ENCODE assay signal across 8 cellular contexts in the genomic region with DNA sequence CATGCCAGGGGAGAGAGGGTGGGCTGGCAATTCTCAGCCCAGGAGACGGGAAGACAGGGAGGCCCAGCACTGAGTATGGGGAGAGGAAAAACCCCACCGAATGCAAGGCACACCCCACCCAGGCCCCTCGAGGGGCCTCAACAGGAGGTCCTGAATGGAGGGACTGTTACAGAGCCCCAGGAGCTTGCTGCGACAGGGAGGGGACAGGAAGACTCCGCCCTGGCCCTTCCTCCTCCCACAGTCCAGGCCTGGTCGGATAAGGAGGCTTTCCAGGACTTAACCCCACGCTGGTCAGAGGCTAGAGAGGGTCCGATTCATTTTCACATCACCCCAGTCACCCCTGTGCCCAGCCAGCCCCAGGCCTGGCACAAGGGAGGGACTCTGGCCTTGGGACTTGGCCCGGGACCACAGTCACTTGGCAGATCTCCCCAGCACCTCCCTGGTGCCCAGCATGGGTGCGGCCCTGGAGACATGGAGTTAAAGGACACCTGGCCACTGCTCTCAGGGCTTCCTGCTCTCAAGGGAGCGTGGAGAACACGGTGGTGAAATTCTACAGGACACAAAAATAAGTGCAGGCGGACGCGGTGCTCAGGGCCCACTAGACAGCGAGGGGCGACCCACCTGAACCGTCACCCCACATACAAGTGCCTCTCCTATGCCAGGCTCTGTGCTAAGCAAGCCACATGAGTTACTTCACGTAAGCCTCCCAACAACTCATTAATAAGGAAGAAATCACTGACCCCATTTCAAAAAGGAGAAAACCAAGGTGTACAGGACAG. TPM values are rescaled to one million over a fixed set of nuclear protein-coding genes. Genes with fewer than 3 reads are reported as not detected.
A peak's percentile ranks its signal among the peaks of the same experiment; 100 is the strongest.
DNase-seq lines count a peak whose midpoint lies in the region; ATAC-seq and TF ChIP-seq lines count a peak whose summit lies in the region.

No MANE protein-coding gene starts in this region.

- intact Hi-C loops in tibial artery (cut with DNase I; ENCODE audit: low total_unique reads): no loop called here

- H3K9ac ChIP-seq in BLaER1 treated with 17β-estradiol and CSF1 and Interleukin-3, amounts not matched to agents 10 nM and 100 nM: peak overlapping the region; percentile 79 to 94 (median 86)
- peak overlapping the region in 1 of 2 donors; percentile 32 for H3K9ac ChIP-seq in liver (ENCODE audit: low read depth in 1 of 2, low read length in 2 of 2)

- 46% methylated on average over 19 of the region's 19 CpGs for WGBS in liver

- ATAC-seq in HG03378 (IDR thresholded peaks at IDR 0.05; ENCODE audit: unreplicated experiment): no peak
- ATAC-seq in GM21447 (IDR thresholded peaks at IDR 0.05; ENCODE audit: unreplicated experiment): no peak

- TF ChIP-seq RAD21 in liver (IDR thresholded peaks at IDR 0.05): no peak

- H3K36me3 ChIP-seq in BLaER1 treated with 17β-estradiol and CSF1 and Interleukin-3, amounts not matched to agents 10 nM and 100 nM: peaks cover 0 to 55% (median 20%) of the 10 kb centered on the region in 11 experiments; a peak in 14 of 22 replicates
- peaks cover 0 to 2% (median 0%) of the 10 kb centered on the region in 4 donors for H3K36me3 ChIP-seq in liver (ENCODE audit: control insufficient read depth in 4 of 4, insufficient read depth in 3 of 4, low read depth in 1 of 4, low read length in 3 of 4)
- peaks cover 0 to 15% (median 0%) of the 10 kb centered on the region in 3 donors for H3K36me3 ChIP-seq in tibial artery

- peak overlapping the region; percentile 89 to 100 (median 99) for H3K4me2 ChIP-seq in BLaER1 treated with 17β-estradiol and CSF1 and Interleukin-3, amounts not matched to agents 10 nM and 100 nM

- H3K4me1 ChIP-seq in BLaER1 treated with 17β-estradiol and CSF1 and Interleukin-3, amounts not matched to agents 10 nM and 100 nM: peaks cover 41 to 82% (median 75%) of the 10 kb centered on the region in 10 experiments
- H3K4me1 ChIP-seq in liver (ENCODE audit: control insufficient read depth in 4 of 4, insufficient read depth in 4 of 4, low read length in 3 of 4) (peaks cover 10 to 34% (median 25%) of the 10 kb centered on the region in 4 donors), tibial artery (peaks cover 8 to 66% (median 51%) of the 10 kb centered on the region in 4 donors)

- no peaks in the 10 kb centered on the region for H3K9me3 ChIP-seq in BLaER1 treated with 17β-estradiol and CSF1 and Interleukin-3, amounts not matched to agents 10 nM and 100 nM (replicated peaks in 1 of 11)
- H3K9me3 ChIP-seq in liver (ENCODE audit: control insufficient read depth in 4 of 4, low read length in 3 of 4) (no peaks in the 10 kb centered on the region), tibial artery (no peaks in the 10 kb centered on the region)

- H4K20me1 ChIP-seq in BLaER1 treated with 17β-estradiol and CSF1 and Interleukin-3, amounts not matched to agents 10 nM and 100 nM: peaks cover 5 to 43% (median 28%) of the 10 kb centered on the region in 11 experiments; a peak in 18 of 22 replicates

- no peak for TF ChIP-seq CTCF in LNCaP clone FGC (IDR thresholded peaks at IDR 0.05; ENCODE audit: control insufficient read depth, extremely low read depth, insufficient read depth)
- no peak for TF ChIP-seq CTCF in cardiac fibroblast (IDR thresholded peaks at IDR 0.05; ENCODE audit: low read depth, low read length)
- no peak for TF ChIP-seq CTCF in liver (IDR thresholded peaks at IDR 0.05; ENCODE audit: low read depth, low read length, missing input control)
- no peak for TF ChIP-seq CTCF in tibial artery (IDR thresholded peaks at IDR 0.05)

- H3K4me3 ChIP-seq in BLaER1 treated with 17β-estradiol and CSF1 and Interleukin-3, amounts not matched to agents 10 nM and 100 nM: peak overlapping the region; percentile 80 to 99 (median 93)
- H3K4me3 ChIP-seq in LNCaP clone FGC (ENCODE audit: low read depth, low read length) (peak overlapping the region; percentile 91), cardiac fibroblast (replicated peaks in 1 of 2; ENCODE audit: low read depth in 2 of 2, low read length in 2 of 2) (peak overlapping the region; percentile 93 to 94), liver (ENCODE audit: low read depth in 1 of 3, low read length in 3 of 3) (peak overlapping the region; percentile 11 to 76 (median 49)), tibial artery (peak overlapping the region; percentile 89 to 95)

- no peaks in the 10 kb centered on the region; a peak in 1 of 22 replicates for H3K27me3 ChIP-seq in BLaER1 treated with 17β-estradiol and CSF1 and Interleukin-3, amounts not matched to agents 10 nM and 100 nM
- H3K27me3 ChIP-seq in liver (ENCODE audit: control insufficient read depth in 4 of 4, insufficient read depth in 4 of 4, low read length in 3 of 4): no peaks in the 10 kb centered on the region
- no peaks in the 10 kb centered on the region for H3K27me3 ChIP-seq in tibial artery

- H3K27ac ChIP-seq in BLaER1 treated with 17β-estradiol and CSF1 and Interleukin-3, amounts not matched to agents 10 nM and 100 nM: peak overlapping the region in 8 of 11 experiments; percentile 68 to 82 (median 74); a peak in 16 of 22 replicates
- H3K27ac ChIP-seq in liver (ENCODE audit: low read depth in 1 of 2, low read length in 2 of 2) (peak overlapping the region; percentile 75 to 82), tibial artery (peak overlapping the region; percentile 89 to 98)

- DNase-seq in LNCaP clone FGC (ENCODE audit: low read depth) (peak; percentile 38), cardiac fibroblast (ENCODE audit: low read depth in 2 of 2) (peak; percentile 60 to 63), tibial artery (peak; percentile 65 to 90), kidney glomerular epithelial cell (lab: John Stamatoyannopoulos, UW) (no peak)

TF ChIP-seq in liver, 16 proteins besides CTCF, POLR2A, EP300 and RAD21:
- no peak for TF ChIP-seq FOXA2 (IDR thresholded peaks at IDR 0.05)
- TF ChIP-seq NR2F2 (IDR thresholded peaks at IDR 0.05): peak; percentile 29
- peak; percentile 24 to 45 for TF ChIP-seq HNF4A (conservative IDR thresholded peaks at IDR 0.05)
- TF ChIP-seq FOXA1 (IDR thresholded peaks at IDR 0.05): no peak

RNA-seq across cellular contexts. Expression of gene STXBP1, which starts 44.8 kb away (rescaled TPM):
- 1 to 10 TPM; 1.7 to 4.6 TPM for total RNA-seq in liver
- 1 to 10 TPM; 2.2 to 2.3 TPM for polyA plus RNA-seq in liver
